ENCODE assay signal across 11 cellular contexts in genomic region chr6:347232-347631, GRCh38. TPM values are rescaled to one million over a fixed set of nuclear protein-coding genes. Genes with fewer than 3 reads are reported as not detected.
A peak's percentile ranks its signal among the peaks of the same experiment; 100 is the strongest.
DNase-seq lines count a peak whose midpoint lies in the region; ATAC-seq and TF ChIP-seq lines count a peak whose summit lies in the region.
"Had no signal": no experiment of that assay in that cellular context is flagged by ENCODE, and none has a peak within 500 bp of the region (broad histone marks: within the 10 kb centered on the region; RNA-seq: fewer than 3 reads in every experiment).

No MANE protein-coding gene starts in this region.

- H3K36me3 Mint-ChIP-seq in nephron progenitor cell (ENCODE audit: low read depth): peaks cover 43% of the 10 kb centered on the region

- ATAC-seq in GM18870 (IDR thresholded peaks at IDR 0.05; ENCODE audit: unreplicated experiment) (peak; percentile 53), GM21717 (IDR thresholded peaks at IDR 0.05; ENCODE audit: unreplicated experiment) (peak; percentile 84), HG03139 (IDR thresholded peaks at IDR 0.05; ENCODE audit: unreplicated experiment) (peak; percentile 81), left colon (peak; percentile 26)

- H3K4me3 Mint-ChIP-seq in nephron progenitor cell: no peak overlapping the region

- TF ChIP-seq CTCF in nephron progenitor cell (IDR thresholded peaks at IDR 0.05): no peak

- no peak overlapping the region for H3K27ac Mint-ChIP-seq in nephron progenitor cell

- H3K27me3 Mint-ChIP-seq in nephron progenitor cell (ENCODE audit: low read depth, poor library complexity): peaks cover 6% of the 10 kb centered on the region

- intact Hi-C loops in left colon (cut with DNase I, micrococcal nuclease): no loop called here

- peaks cover 13% of the 10 kb centered on the region for H3K4me1 Mint-ChIP-seq in nephron progenitor cell

- DNase-seq in left colon (peak in 1 of 2 donors; percentile 20), AG08395 (ENCODE audit: low spot score) (no peak), NCI-H1436 treated with DMSO at 0.1 percent for 48 hours (lab: John Stamatoyannopoulos, UW) (no peak), nephron progenitor cell (no peak), iPS-NIHi11 (ENCODE audit: low spot score) (no peak)
- DNase-seq: effector CD4-positive, alpha-beta T cell; KG1; NCI-H345 had no signal

- H3K9me3 Mint-ChIP-seq in nephron progenitor cell: peaks cover 97% of the 10 kb centered on the region

RNA-seq across cellular contexts. Expression of gene IRF4, which starts 44.3 kb away (rescaled TPM):
- total RNA-seq in left colon: 10 to 100 TPM in 1 of 2 donors, 1 to 10 TPM in 1; 5.0 to 11.0 TPM

RNA-seq across cellular contexts. Expression of gene DUSP22, which starts 54.9 kb away (rescaled TPM):
- 10 to 100 TPM; 26.5 to 29.5 TPM for total RNA-seq in left colon

Comparison
In these comparisons a context has a peak if more than half of its experiments do, and no peak if none do; other contexts are left out.
1. ATAC-seq: peak in every context shown above with its lines; median percentile 84 in GM21717; 81 in HG03139; 53 in GM18870; 26 in left colon.